In genomic region chr19:4909172-4909896, GRCh38 we compare ENCODE assay signal across 8 cellular contexts. TPM values are rescaled to one million over a fixed set of nuclear protein-coding genes. Genes with fewer than 3 reads are reported as not detected.
A peak's percentile ranks its signal among the peaks of the same experiment; 100 is the strongest.
DNase-seq lines count a peak whose midpoint lies in the region; ATAC-seq and TF ChIP-seq lines count a peak whose summit lies in the region.

Gene UHRF1 (plus strand): TSS chr19:4909501. CDS start chr19:4910886, 1,385 bp downstream.

- 4% methylated on average over 50 of the region's 87 CpGs for WGBS in mesenchymal stem cell

- no TSS peak for BruUV-seq in MCF 10A (replicated peaks; lab: Mats Ljungman, UMichigan)

- H3K4ac ChIP-seq in mesenchymal stem cell (ENCODE audit: low read depth in 1 of 2, low read length in 2 of 2), result no peak within 1 kb of the TSS

- H2BK12ac ChIP-seq in mesenchymal stem cell (ENCODE audit: low read length in 2 of 2), result peak within 1 kb of the TSS in 1 of 2 experiments; percentile 73

- peak within 1 kb of the TSS; percentile 58 for H2BK15ac ChIP-seq in mesenchymal stem cell (ENCODE audit: low read depth, poor library complexity, severe bottlenecking)

- H3K9me3 Mint-ChIP-seq in MCF 10A (ENCODE audit: unreplicated experiment), result no peaks in the 10 kb centered on the region
- no peaks in the 10 kb centered on the region for H3K9me3 Mint-ChIP-seq in stimulated activated naive CD8-positive, alpha-beta T cell treated with anti-CD3 and anti-CD28 coated beads, Interleukin-15, amount 100 ng/mL, for 72 hours

- CTCF ChIA-PET in MCF 10A (lab: Yijun Ruan, JAX), result no interaction called here

- H3K18ac ChIP-seq in mesenchymal stem cell (ENCODE audit: low read depth in 1 of 2, low read length in 2 of 2), result peak within 1 kb of the TSS; percentile 80 to 89

- ATAC-seq in stimulated activated naive CD8-positive, alpha-beta T cell treated with anti-CD3 and anti-CD28 coated beads, Interleukin-15, amount 100 ng/mL, for 72 hours, result peak; percentile 70
- no peak for ATAC-seq in HG03432 (IDR thresholded peaks at IDR 0.05; ENCODE audit: unreplicated experiment)

- H3K27ac ChIP-seq in mesenchymal stem cell (ENCODE audit: low read length, poor library complexity, severe bottlenecking), result peak within 1 kb of the TSS; percentile 90

- peak within 1 kb of the TSS; percentile 83 for H2AFZ ChIP-seq in mesenchymal stem cell (ENCODE audit: low read depth, low read length)

- H3K4me1 ChIP-seq in mesenchymal stem cell (ENCODE audit: control insufficient read depth, insufficient read depth, low read depth, low read length), result peaks cover 34% of the 10 kb centered on the region

- no peaks in the 10 kb centered on the region for H3K27me3 Mint-ChIP-seq in MCF 10A (ENCODE audit: insufficient read depth, unreplicated experiment)
- no peaks in the 10 kb centered on the region for H3K27me3 Mint-ChIP-seq in stimulated activated naive CD8-positive, alpha-beta T cell treated with anti-CD3 and anti-CD28 coated beads, Interleukin-15, amount 100 ng/mL, for 72 hours

- H3K23ac ChIP-seq in mesenchymal stem cell (ENCODE audit: low read length in 2 of 2), result peak within 1 kb of the TSS in 1 of 2 experiments; percentile 72

- POLR2A ChIA-PET in MCF 10A (lab: Yijun Ruan, JAX), result interaction anchor here (1.3 kb wide), 1 partner anchor 13 kb away, joined by 5 read pairs; no protein-coding TSS in a partner anchor

- in situ Hi-C loops in ACHN (cut with HindIII; ENCODE audit: low pct_ligation_motif_present, low pct_unique_long_range_greater_than_20kb, low sequenced_read_pairs), result no loop called here

- no peak within 1 kb of the TSS for H2BK5ac ChIP-seq in mesenchymal stem cell (ENCODE audit: low read depth, low read length, poor library complexity, severe bottlenecking)

- TF ChIP-seq CTCF in GM12875 (IDR thresholded peaks at IDR 0.05; ENCODE audit: borderline replicate concordance, insufficient read depth, low read depth, low read length) (no peak), MCF 10A (IDR thresholded peaks at IDR 0.05; ENCODE audit: unreplicated experiment) (no peak)

- DNase-seq in ACHN (peak; percentile 45), HUDEP-2 (lab: John Stamatoyannopoulos, UW; ENCODE audit: unreplicated experiment in 76 of 76) (peak in 58 of 76 experiments; percentile 12 to 72 (median 54)), RPMI8226 (peak; percentile 85), MCF 10A (ENCODE audit: unreplicated experiment) (peak; percentile 31), mesenchymal stem cell (no peak)
- DNase-seq in stimulated activated naive CD8-positive, alpha-beta T cell treated with anti-CD3 and anti-CD28 coated beads, Interleukin-15, amount 100 ng/mL, for 72 hours, result peak; percentile 63 to 81

- H3K27ac Mint-ChIP-seq in MCF 10A (ENCODE audit: low read depth, unreplicated experiment), result peak within 1 kb of the TSS; percentile 85
- H3K27ac Mint-ChIP-seq in stimulated activated naive CD8-positive, alpha-beta T cell treated with anti-CD3 and anti-CD28 coated beads, Interleukin-15, amount 100 ng/mL, for 72 hours, result peak within 1 kb of the TSS; percentile 69 to 78

- peak within 1 kb of the TSS in 1 of 2 experiments; percentile 90 for H3K14ac ChIP-seq in mesenchymal stem cell (ENCODE audit: low read length in 2 of 2)

- H2AK5ac ChIP-seq in mesenchymal stem cell (ENCODE audit: low read length, severe bottlenecking), result no peak within 1 kb of the TSS

- intact Hi-C loops in MCF 10A (cut with micrococcal nuclease), result no loop called here

- H3K4me3 Mint-ChIP-seq in MCF 10A (ENCODE audit: unreplicated experiment), result peak within 1 kb of the TSS; percentile 65
- H3K4me3 Mint-ChIP-seq in stimulated activated naive CD8-positive, alpha-beta T cell treated with anti-CD3 and anti-CD28 coated beads, Interleukin-15, amount 100 ng/mL, for 72 hours, result peak within 1 kb of the TSS; percentile 89 to 95

- peaks cover 18% of the 10 kb centered on the region for H3K4me1 Mint-ChIP-seq in MCF 10A (ENCODE audit: insufficient read depth, unreplicated experiment)
- H3K4me1 Mint-ChIP-seq in stimulated activated naive CD8-positive, alpha-beta T cell treated with anti-CD3 and anti-CD28 coated beads, Interleukin-15, amount 100 ng/mL, for 72 hours, result peaks cover 60% of the 10 kb centered on the region

- peaks cover under 1% of the 10 kb centered on the region for H3K36me3 Mint-ChIP-seq in MCF 10A (ENCODE audit: insufficient read depth, unreplicated experiment)

- no peaks in the 10 kb centered on the region for H3K9me3 ChIP-seq in mesenchymal stem cell (ENCODE audit: control insufficient read depth, low read length)

- no peak within 1 kb of the TSS for H2BK120ac ChIP-seq in mesenchymal stem cell (ENCODE audit: low read depth, low read length)

- peak within 1 kb of the TSS; percentile 57 for H4K91ac ChIP-seq in mesenchymal stem cell (ENCODE audit: low read length)

- peak within 1 kb of the TSS; percentile 99 for H3K4me2 ChIP-seq in mesenchymal stem cell (ENCODE audit: low read length, poor library complexity, severe bottlenecking)

- peaks cover 0 to 2% of the 10 kb centered on the region in 2 experiments for H3K36me3 ChIP-seq in mesenchymal stem cell (ENCODE audit: control insufficient read depth in 1 of 2, insufficient read depth in 2 of 2, low read depth in 1 of 2, low read length in 2 of 2)

- peak within 1 kb of the TSS; percentile 84 for H3K9ac ChIP-seq in mesenchymal stem cell (ENCODE audit: low read length)

- peaks cover 0 to 3% of the 10 kb centered on the region in 2 experiments for H3K27me3 ChIP-seq in mesenchymal stem cell (ENCODE audit: control insufficient read depth in 1 of 2, insufficient read depth in 1 of 2, low read length in 2 of 2)

- H3K4me3 ChIP-seq in GM12875 (ENCODE audit: low read depth, low read length) (peak within 1 kb of the TSS; percentile 89), mesenchymal stem cell (ENCODE audit: insufficient read depth in 1 of 2, low read depth in 1 of 2, low read length in 2 of 2) (peak within 1 kb of the TSS; percentile 77 to 88)

- H3K79me1 ChIP-seq in mesenchymal stem cell (replicated peaks; ENCODE audit: low read length, poor library complexity, severe bottlenecking), result no peaks in the 10 kb centered on the region

- H4K8ac ChIP-seq in mesenchymal stem cell (ENCODE audit: low read length), result peak within 1 kb of the TSS; percentile 56

RNA-seq across cellular contexts. Expression of gene UHRF1, which starts in this region (rescaled TPM):
- 11.2 and 16.0 TPM in 2 replicates for total RNA-seq in MCF 10A (2022)
- 11.0 TPM for polyA plus RNA-seq in mesenchymal stem cell (2013, experiment 1 of 2)
- polyA plus RNA-seq in mesenchymal stem cell (2013, experiment 2 of 2), result 10.7 TPM
